In genomic region chr14:55306938-55307589, GRCh38 we compare ENCODE assay signal across 14 cellular contexts. TPM values are rescaled to one million over a fixed set of nuclear protein-coding genes. Genes with fewer than 3 reads are reported as not detected.
DNase-seq lines count a peak whose midpoint lies in the region; ATAC-seq, FAIRE-seq and TF ChIP-seq lines count a peak whose summit lies in the region.
"Had no signal": no experiment of that assay in that cellular context is flagged by ENCODE, and none has a peak within 500 bp of the region (broad histone marks: within the 10 kb centered on the region; RNA-seq: fewer than 3 reads in every experiment).

No MANE protein-coding gene starts in this region.

- CTCF ChIA-PET in HEK293T (lab: Yijun Ruan, JAX): no interaction called here
- CTCF ChIA-PET in endothelial cell of umbilical vein (lab: Charles Lee): interaction anchor here (0.7 to 2.7 kb wide), 4 partner anchors 9 to 37 kb away, joined by 3 to 8 read pairs (median 3); no protein-coding TSS in a partner anchor
- CTCF ChIA-PET in RWPE1 (lab: Yijun Ruan, JAX): interaction anchor here (0.5 kb wide), 1 partner anchor 50 kb away, joined by 3 read pairs; no protein-coding TSS in a partner anchor

- TF ChIP-seq POLR2A in endothelial cell of umbilical vein (IDR thresholded peaks at IDR 0.05; ENCODE audit: low read depth, low read length): no peak

- BruUV-seq in endothelial cell of umbilical vein (replicated peaks; lab: Mats Ljungman, UMichigan): TSS peak; percentile 6

- no peaks in the 10 kb centered on the region for H3K27me3 ChIP-seq in endothelial cell of umbilical vein (ENCODE audit: control insufficient read depth in 2 of 2, insufficient read depth in 2 of 2, low read length in 2 of 2)

- H3K9me3 ChIP-seq in endothelial cell of umbilical vein (replicated peaks; ENCODE audit: control insufficient read depth, insufficient read depth, low read length) (no peaks in the 10 kb centered on the region), mucosa of descending colon (peaks cover 2% of the 10 kb centered on the region)

- POLR2A ChIA-PET in HEK293T (lab: Yijun Ruan, JAX): no interaction called here
- POLR2A ChIA-PET in endothelial cell of umbilical vein (lab: Charles Lee): no interaction called here
- POLR2A ChIA-PET in naive thymus-derived CD8-positive, alpha-beta T cell (lab: Charles Lee): no interaction called here
- POLR2A ChIA-PET in RWPE1 (lab: Yijun Ruan, JAX; ENCODE audit: low non-redundant PET): no interaction called here

- no peak overlapping the region for H3K4me3 Mint-ChIP-seq in osteocyte (ENCODE audit: unreplicated experiment)
- H3K4me3 Mint-ChIP-seq in naive thymus-derived CD8-positive, alpha-beta T cell: no peak overlapping the region
- H3K4me3 Mint-ChIP-seq: activated CD8-positive, alpha-beta T cell treated with anti-CD3 and anti-CD28 coated beads for 36 hours; activated T-helper 17 cell treated with anti-CD3 and anti-CD28 coated beads, Interleukin-2, amount 50 U/mL, for 72 hours had no signal

- no peak overlapping the region for H3K27ac ChIP-seq in endothelial cell of umbilical vein (ENCODE audit: insufficient read depth, low read depth, low read length)
- no peak overlapping the region for H3K27ac ChIP-seq in RWPE1
- H3K27ac ChIP-seq: KMS-11, SK-N-MC had no signal

- peak overlapping the region; percentile 10 for H3K4me2 ChIP-seq in endothelial cell of umbilical vein (ENCODE audit: insufficient read depth, low read length)
- H3K4me2 ChIP-seq: KMS-11 had no signal

- H3K4me1 ChIP-seq in endothelial cell of umbilical vein (ENCODE audit: control insufficient read depth, extremely low read depth, insufficient read depth, low read length) (peaks cover 10% of the 10 kb centered on the region), mucosa of descending colon (ENCODE audit: low read depth) (peaks cover 29% of the 10 kb centered on the region)

- peak; percentile 44 for FAIRE-seq in endothelial cell of umbilical vein (lab: Jason Lieb, UNC)

- intact Hi-C loops in endothelial cell of umbilical vein (cut with micrococcal nuclease): no loop called here
- intact Hi-C loops in mucosa of descending colon (cut with DNase I, micrococcal nuclease): no loop called here

- dilution Hi-C loops in endothelial cell of umbilical vein (cut with MboI; ENCODE audit: extremely low pct_ligation_motif_present, low sequenced_read_pairs): no loop called here

- H3K27me3 Mint-ChIP-seq in osteocyte (ENCODE audit: unreplicated experiment): no peaks in the 10 kb centered on the region
- no peaks in the 10 kb centered on the region for H3K27me3 Mint-ChIP-seq in naive thymus-derived CD8-positive, alpha-beta T cell
- H3K27me3 Mint-ChIP-seq: activated CD8-positive, alpha-beta T cell treated with anti-CD3 and anti-CD28 coated beads for 36 hours; activated T-helper 17 cell treated with anti-CD3 and anti-CD28 coated beads, Interleukin-2, amount 50 U/mL, for 72 hours had no signal

- peaks cover 22% of the 10 kb centered on the region for H3K4me1 Mint-ChIP-seq in osteocyte (ENCODE audit: unreplicated experiment)
- H3K4me1 Mint-ChIP-seq in naive thymus-derived CD8-positive, alpha-beta T cell: peaks cover 15 to 54% (median 27%) of the 10 kb centered on the region in 4 donors

- H3K36me3 Mint-ChIP-seq in osteocyte (ENCODE audit: unreplicated experiment): peaks cover 7% of the 10 kb centered on the region
- H3K36me3 Mint-ChIP-seq in naive thymus-derived CD8-positive, alpha-beta T cell: peaks cover 14 to 26% (median 18%) of the 10 kb centered on the region in 3 donors

- H4K20me1 ChIP-seq in endothelial cell of umbilical vein (replicated peaks; ENCODE audit: control insufficient read depth, extremely low read depth, insufficient read depth, low read length): no peaks in the 10 kb centered on the region

- H3K4me3 ChIP-seq in endothelial cell of umbilical vein (replicated peaks in 1 of 3; ENCODE audit: insufficient read depth in 1 of 3, low read depth in 1 of 3, low read length in 3 of 3) (no peak overlapping the region), mucosa of descending colon (no peak overlapping the region)
- H3K4me3 ChIP-seq: SK-N-MC had no signal

- TF ChIP-seq CTCF in endothelial cell of umbilical vein (IDR thresholded peaks at IDR 0.05; ENCODE audit: extremely low read depth in 1 of 2, insufficient read depth in 1 of 2, low read depth in 1 of 2, low read length in 2 of 2) (no peak), mucosa of descending colon (IDR thresholded peaks at IDR 0.05) (no peak), osteocyte (IDR thresholded peaks at IDR 0.05) (no peak), RWPE1 (conservative IDR thresholded peaks at IDR 0.05; ENCODE audit: low read depth) (no peak)

- H3K36me3 ChIP-seq in endothelial cell of umbilical vein (ENCODE audit: control insufficient read depth in 2 of 2, extremely low read depth in 1 of 2, insufficient read depth in 2 of 2, low read length in 2 of 2): no peaks in the 10 kb centered on the region
- H3K36me3 ChIP-seq in mucosa of descending colon (ENCODE audit: low read depth): no peaks in the 10 kb centered on the region

- H3K9me1 ChIP-seq in endothelial cell of umbilical vein (replicated peaks; ENCODE audit: control insufficient read depth, extremely low read depth, insufficient read depth, low read length): no peaks in the 10 kb centered on the region

- no peak overlapping the region for H2AFZ ChIP-seq in endothelial cell of umbilical vein (ENCODE audit: low read depth, low read length)

- no peaks in the 10 kb centered on the region for H3K9me3 Mint-ChIP-seq in osteocyte (ENCODE audit: unreplicated experiment)
- peaks cover 0 to 22% (median 9%) of the 10 kb centered on the region in 9 donors for H3K9me3 Mint-ChIP-seq in naive thymus-derived CD8-positive, alpha-beta T cell
- H3K9me3 Mint-ChIP-seq: activated T-helper 17 cell treated with anti-CD3 and anti-CD28 coated beads, Interleukin-2, amount 50 U/mL, for 72 hours had no signal

- peaks cover 11% of the 10 kb centered on the region for H3K79me2 ChIP-seq in endothelial cell of umbilical vein (ENCODE audit: control insufficient read depth, insufficient read depth, low read length)

- no peak overlapping the region for H3K27ac Mint-ChIP-seq in osteocyte (ENCODE audit: unreplicated experiment)
- H3K27ac Mint-ChIP-seq in naive thymus-derived CD8-positive, alpha-beta T cell: no peak overlapping the region
- H3K27ac Mint-ChIP-seq: activated CD8-positive, alpha-beta T cell treated with anti-CD3 and anti-CD28 coated beads for 36 hours; activated T-helper 17 cell treated with anti-CD3 and anti-CD28 coated beads, Interleukin-2, amount 50 U/mL, for 72 hours had no signal

- peak; percentile 90 for ATAC-seq in mucosa of descending colon
- ATAC-seq in naive thymus-derived CD8-positive, alpha-beta T cell: no peak
- ATAC-seq: activated CD8-positive, alpha-beta T cell treated with anti-CD3 and anti-CD28 coated beads for 36 hours; activated T-helper 17 cell treated with anti-CD3 and anti-CD28 coated beads, Interleukin-2, amount 50 U/mL, for 72 hours had no signal

- H3K9ac ChIP-seq in endothelial cell of umbilical vein (replicated peaks; ENCODE audit: extremely low read depth, insufficient read depth, low read length): no peak overlapping the region
- H3K9ac ChIP-seq: KMS-11 had no signal

- DNase-seq in HEK293T (ENCODE audit: extremely low spot score): no peak
- peak; percentile 84 for DNase-seq in NCI-H2081 treated with DMSO at 0.1 percent for 48 hours (lab: John Stamatoyannopoulos, UW)
- peak; percentile 83 for DNase-seq in endothelial cell of umbilical vein (ENCODE audit: low read depth, low spot score)
- DNase-seq in mucosa of descending colon: peak in 1 of 3 donors; percentile 62
- DNase-seq in germinal center (ENCODE audit: low spot score): no peak
- no peak for DNase-seq in osteocyte (ENCODE audit: extremely low spot score, unreplicated experiment)
- no peak for DNase-seq in naive thymus-derived CD8-positive, alpha-beta T cell
- DNase-seq in RWPE1 (ENCODE audit: low spot score): no peak
- DNase-seq: activated CD8-positive, alpha-beta T cell treated with anti-CD3 and anti-CD28 coated beads for 36 hours; GOT3; stimulated activated CD4-positive, alpha-beta T cell treated with anti-CD3 and anti-CD28 coated beads, Interleukin-15, amount 100 ng/mL, for 24 hours had no signal

TF ChIP-seq in HEK293T, 16 proteins besides CTCF, POLR2A, EP300 and RAD21 (continues in another document):
- TF ChIP-seq L3MBTL2 (conservative IDR thresholded peaks at IDR 0.05) (no peak), ELF4 (IDR thresholded peaks at IDR 0.05) (no peak), FOXK2 (IDR thresholded peaks at IDR 0.05) (no peak), ARNT (IDR thresholded peaks at IDR 0.05) (no peak)

TF ChIP-seq in endothelial cell of umbilical vein, 7 proteins besides CTCF, POLR2A, EP300 and RAD21:
- TF ChIP-seq POLR2AphosphoS5 (IDR thresholded peaks at IDR 0.05; ENCODE audit: insufficient read depth, low read depth, low read length): no peak
- no peak for TF ChIP-seq GATA2 (IDR thresholded peaks at IDR 0.05; ENCODE audit: insufficient read depth, insufficient read length, low read depth, low read length)
- TF ChIP-seq MYC (IDR thresholded peaks at IDR 0.05; ENCODE audit: low read depth, low read length): no peak
- no peak for TF ChIP-seq EZH2 (IDR thresholded peaks at IDR 0.05; ENCODE audit: borderline replicate concordance, low read depth, low read length, severe bottlenecking)
TF ChIP-seq in endothelial cell of umbilical vein: peak in this region for 0.

RNA-seq across cellular contexts. Expression of gene FBXO34, which starts 35.8 kb away (rescaled TPM):
- total RNA-seq in endothelial cell of umbilical vein (14.2 and 16.5 TPM in 2 replicates), mucosa of descending colon (10 to 100 TPM; 42.2 to 76.9 (median 59.1) TPM), osteocyte (16.4 and 17.0 TPM in 2 replicates)
- polyA plus RNA-seq in endothelial cell of umbilical vein: 6.8 and 8.5 TPM in 2 replicates
- 9.9 and 10.7 TPM in 2 replicates for polyA plus RNA-seq in endothelial cell of umbilical vein (2011; cell fraction: cytosol; rRNA removed)
- 37.5 and 37.9 TPM in 2 replicates for polyA plus RNA-seq in endothelial cell of umbilical vein (2011; cell fraction: nucleus; rRNA removed)
- 10.8 and 12.1 TPM in 2 replicates for polyA plus RNA-seq in endothelial cell of umbilical vein (2012)
- polyA minus RNA-seq in endothelial cell of umbilical vein: 15.7 and 16.7 TPM in 2 replicates
- 7.7 TPM for polyA minus RNA-seq in endothelial cell of umbilical vein (2011; cell fraction: cytosol; rRNA and poly(A)+ RNA removed)
- 23.4 and 27.9 TPM in 2 replicates for polyA minus RNA-seq in endothelial cell of umbilical vein (2011; cell fraction: nucleus; rRNA and poly(A)+ RNA removed)
- 10 to 100 TPM; 24.4 to 25.5 TPM for total RNA-seq in naive thymus-derived CD8-positive, alpha-beta T cell
- 10 to 100 TPM; 16.8 to 23.1 (median 17.8) TPM for polyA plus RNA-seq in naive thymus-derived CD8-positive, alpha-beta T cell

Comparison
In these comparisons a context has a peak if more than half of its experiments do, and no peak if none do; other contexts are left out.
1. DNase-seq: peak in NCI-H2081 treated with DMSO at 0.1 percent for 48 hours (single experiment) and endothelial cell of umbilical vein (single experiment); none in HEK293T (single experiment), germinal center (single experiment), osteocyte (single experiment), naive thymus-derived CD8-positive, alpha-beta T cell (0 of 10) and RWPE1 (single experiment).